ENCODE assay signal across 8 cellular contexts in the genomic region with DNA sequence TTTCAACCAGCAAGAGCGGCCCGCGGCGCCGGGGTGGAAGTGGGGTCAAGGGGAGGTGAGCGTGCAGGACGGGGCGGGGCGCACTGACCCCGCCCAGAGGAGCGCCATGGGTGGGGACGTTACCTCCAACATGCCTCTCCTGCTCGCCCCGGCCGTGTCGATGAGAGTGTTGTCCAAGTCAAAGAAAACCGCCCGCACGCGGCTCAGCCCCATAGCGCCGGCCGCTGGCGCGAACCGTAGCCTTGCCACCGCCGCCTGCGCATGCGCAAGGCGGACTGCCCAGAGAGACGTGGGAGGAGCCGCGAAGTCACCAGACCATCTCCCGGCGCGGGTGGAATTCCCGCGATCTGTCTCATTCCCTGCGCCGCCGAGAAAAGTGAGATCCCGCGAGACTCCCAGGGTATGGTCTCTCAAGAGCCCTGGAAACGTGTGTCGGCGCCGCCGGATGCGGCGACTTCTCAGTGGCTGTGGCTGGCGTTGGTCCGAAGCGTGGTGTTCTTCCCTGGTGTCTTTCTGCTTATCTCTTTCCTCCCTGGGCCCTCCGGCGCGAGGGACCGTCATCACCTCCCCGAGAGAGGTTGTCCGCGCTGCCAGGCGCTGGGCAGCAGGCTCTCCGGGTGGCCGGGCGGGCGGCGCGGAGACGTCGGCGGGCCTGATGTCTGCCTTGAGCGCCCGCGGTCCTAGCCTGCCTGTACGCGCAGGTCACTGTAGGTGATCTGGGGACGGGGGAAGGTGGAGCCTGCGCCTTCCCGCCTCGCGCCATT. TPM values are rescaled to one million over a fixed set of nuclear protein-coding genes. Genes with fewer than 3 reads are reported as not detected.
A peak's percentile ranks its signal among the peaks of the same experiment; 100 is the strongest.
DNase-seq lines count a peak whose midpoint lies in the region; ATAC-seq and TF ChIP-seq lines count a peak whose summit lies in the region.

A gene with protein sequence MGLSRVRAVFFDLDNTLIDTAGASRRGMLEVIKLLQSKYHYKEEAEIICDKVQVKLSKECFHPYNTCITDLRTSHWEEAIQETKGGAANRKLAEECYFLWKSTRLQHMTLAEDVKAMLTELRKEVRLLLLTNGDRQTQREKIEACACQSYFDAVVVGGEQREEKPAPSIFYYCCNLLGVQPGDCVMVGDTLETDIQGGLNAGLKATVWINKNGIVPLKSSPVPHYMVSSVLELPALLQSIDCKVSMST (minus strand): TSS at position 279 of the 764 bp plus-strand sequence. CDS start 66 bp downstream, at position 213.

- H3K4me1 Mint-ChIP-seq in activated T-helper 2 cell treated with anti-CD3 and anti-CD28 coated beads, Interferon-gamma antibody, Interleukin-2, Interleukin-4, amounts not matched to agents 10 μg/mL and 5 μg/mL and 100 μg/mL, durations not matched to agents 14 hours and 24 hours and 36 hours (ENCODE audit: low read depth), result peaks cover 26% of the 10 kb centered on the region
- peaks cover 22 to 24% of the 10 kb centered on the region in 2 donors for H3K4me1 Mint-ChIP-seq in natural killer cell treated with Interleukin-12 subunit alpha and Interleukin-12 subunit beta and Interleukin-15 and Interleukin-18, amount 100 ng/mL, for 72 hours (ENCODE audit: low read depth in 2 of 2)

- H3K36me3 Mint-ChIP-seq in activated T-helper 2 cell treated with anti-CD3 and anti-CD28 coated beads, Interferon-gamma antibody, Interleukin-2, Interleukin-4, amounts not matched to agents 10 μg/mL and 5 μg/mL and 100 μg/mL, durations not matched to agents 14 hours and 24 hours and 36 hours (ENCODE audit: low read depth), result peaks cover 34% of the 10 kb centered on the region
- H3K36me3 Mint-ChIP-seq in natural killer cell treated with Interleukin-12 subunit alpha and Interleukin-12 subunit beta and Interleukin-15 and Interleukin-18, amount 100 ng/mL, for 72 hours, result peaks cover 9% of the 10 kb centered on the region

- TF ChIP-seq CTCF in LNCaP clone FGC (IDR thresholded peaks at IDR 0.05; ENCODE audit: control insufficient read depth, extremely low read depth, insufficient read depth) (peak; percentile 28), fibroblast of pulmonary artery (IDR thresholded peaks at IDR 0.05; ENCODE audit: low read length, missing control alignments) (no peak)

- H3K27me3 Mint-ChIP-seq in activated T-helper 2 cell treated with anti-CD3 and anti-CD28 coated beads, Interferon-gamma antibody, Interleukin-2, Interleukin-4, amounts not matched to agents 10 μg/mL and 5 μg/mL and 100 μg/mL, durations not matched to agents 14 hours and 24 hours and 36 hours (ENCODE audit: low read depth), result no peaks in the 10 kb centered on the region
- H3K27me3 Mint-ChIP-seq in natural killer cell treated with Interleukin-12 subunit alpha and Interleukin-12 subunit beta and Interleukin-15 and Interleukin-18, amount 100 ng/mL, for 72 hours, result no peaks in the 10 kb centered on the region

- peak; percentile 91 to 92 for ATAC-seq in natural killer cell treated with Interleukin-12 subunit alpha and Interleukin-12 subunit beta and Interleukin-15 and Interleukin-18, amount 100 ng/mL, for 72 hours

- DNase-seq in ELR (ENCODE audit: low read depth) (peak; percentile 98), H4 (ENCODE audit: low spot score) (peak; percentile 96), LNCaP clone FGC (ENCODE audit: low read depth) (peak; percentile 94), RPMI8226 (peak; percentile 96), fibroblast of pulmonary artery (ENCODE audit: low read depth) (peak; percentile 98)
- DNase-seq in activated T-helper 2 cell treated with anti-CD3 and anti-CD28 coated beads, Interferon-gamma antibody, Interleukin-2, Interleukin-4, amounts not matched to agents 10 μg/mL and 5 μg/mL and 100 μg/mL, durations not matched to agents 14 hours and 24 hours and 36 hours (ENCODE audit: low spot score), result peak; percentile 89
- peak; percentile 95 for DNase-seq in natural killer cell treated with Interleukin-12 subunit alpha and Interleukin-12 subunit beta and Interleukin-15 and Interleukin-18, amount 100 ng/mL, for 72 hours (ENCODE audit: low spot score)
- DNase-seq in stimulated activated naive CD4-positive, alpha-beta T cell treated with Interleukin-2 at 50 U/mL for 16 hours (lab: John Stamatoyannopoulos, UW), result peak; percentile 83

- intact Hi-C loops in activated T-helper 2 cell treated with anti-CD3 and anti-CD28 coated beads, Interferon-gamma antibody, Interleukin-2, Interleukin-4, amounts not matched to agents 10 μg/mL and 5 μg/mL and 100 μg/mL, durations not matched to agents 14 hours and 24 hours and 36 hours (cut with micrococcal nuclease), result loop anchor here (1.0 to 10.0 kb wide), 5 partner anchors 21 to 632 kb away; a partner anchor contains a TSS

- H3K27ac Mint-ChIP-seq in activated T-helper 2 cell treated with anti-CD3 and anti-CD28 coated beads, Interferon-gamma antibody, Interleukin-2, Interleukin-4, amounts not matched to agents 10 μg/mL and 5 μg/mL and 100 μg/mL, durations not matched to agents 14 hours and 24 hours and 36 hours, result peak within 1 kb of the TSS; percentile 95
- H3K27ac Mint-ChIP-seq in natural killer cell treated with Interleukin-12 subunit alpha and Interleukin-12 subunit beta and Interleukin-15 and Interleukin-18, amount 100 ng/mL, for 72 hours, result peak within 1 kb of the TSS; percentile 95

- peak within 1 kb of the TSS; percentile 87 for H3K4me3 ChIP-seq in LNCaP clone FGC (ENCODE audit: low read depth, low read length)
- H3K4me3 ChIP-seq in fibroblast of pulmonary artery (replicated peaks; ENCODE audit: low read depth, low read length), result peak within 1 kb of the TSS; percentile 84

- H3K4me3 Mint-ChIP-seq in activated T-helper 2 cell treated with anti-CD3 and anti-CD28 coated beads, Interferon-gamma antibody, Interleukin-2, Interleukin-4, amounts not matched to agents 10 μg/mL and 5 μg/mL and 100 μg/mL, durations not matched to agents 14 hours and 24 hours and 36 hours (ENCODE audit: low read depth), result peak within 1 kb of the TSS; percentile 89
- peak within 1 kb of the TSS; percentile 87 for H3K4me3 Mint-ChIP-seq in natural killer cell treated with Interleukin-12 subunit alpha and Interleukin-12 subunit beta and Interleukin-15 and Interleukin-18, amount 100 ng/mL, for 72 hours

- peaks cover 19% of the 10 kb centered on the region for H3K9me3 Mint-ChIP-seq in activated T-helper 2 cell treated with anti-CD3 and anti-CD28 coated beads, Interferon-gamma antibody, Interleukin-2, Interleukin-4, amounts not matched to agents 10 μg/mL and 5 μg/mL and 100 μg/mL, durations not matched to agents 14 hours and 24 hours and 36 hours
- no peaks in the 10 kb centered on the region for H3K9me3 Mint-ChIP-seq in natural killer cell treated with Interleukin-12 subunit alpha and Interleukin-12 subunit beta and Interleukin-15 and Interleukin-18, amount 100 ng/mL, for 72 hours

RNA-seq across cellular contexts. Expression of the gene that starts here (rescaled TPM):
- 4.4 and 7.3 TPM in 2 replicates for total RNA-seq in H4 (2014; rRNA removed; shearing (Covaris generic))
- total RNA-seq in activated T-helper 2 cell treated with anti-CD3 and anti-CD28 coated beads, Interferon-gamma antibody, Interleukin-2, Interleukin-4, amounts not matched to agents 10 μg/mL and 5 μg/mL and 100 μg/mL, durations not matched to agents 14 hours and 24 hours and 36 hours, result 7.9 and 9.1 TPM in 2 replicates
- total RNA-seq in natural killer cell treated with Interleukin-12 subunit alpha and Interleukin-12 subunit beta and Interleukin-15 and Interleukin-18, amount 100 ng/mL, for 72 hours, result 1 to 10 TPM; 4.8 to 8.1 TPM

Comparison
In these comparisons a context has a peak if more than half of its experiments do, and no peak if none do; other contexts are left out.
1. Peak in every context shown above with its lines: DNase-seq, ATAC-seq and H3K4me3 ChIP-seq.